ENCODE assay signal across 8 cellular contexts in genomic region chr9:136686794-136687711, GRCh38. TPM values are rescaled to one million over a fixed set of nuclear protein-coding genes. Genes with fewer than 3 reads are reported as not detected.
DNase-seq lines count a peak whose midpoint lies in the region; ATAC-seq and TF ChIP-seq lines count a peak whose summit lies in the region.

Gene AGPAT2, minus strand, starts transcription at chr9:136687457. Its CDS starts 100 bp downstream, at chr9:136687357.

- no peaks in the 10 kb centered on the region for H3K36me3 ChIP-seq in OCI-LY7 (ENCODE audit: insufficient read depth, low read length)
- H3K36me3 ChIP-seq in fibroblast of lung (ENCODE audit: control insufficient read depth, insufficient read depth, low read length), result no peaks in the 10 kb centered on the region
- H3K36me3 ChIP-seq in thymus (ENCODE audit: control insufficient read depth, insufficient read depth), result no peaks in the 10 kb centered on the region

- H3K4me1 ChIP-seq in OCI-LY7 (ENCODE audit: insufficient read depth, low read length, poor library complexity, severe bottlenecking) (peaks cover 13% of the 10 kb centered on the region), fibroblast of lung (ENCODE audit: control insufficient read depth, extremely low read depth, insufficient read depth, low read length) (peaks cover 8% of the 10 kb centered on the region), thymus (ENCODE audit: control insufficient read depth, insufficient read depth, low read length) (peaks cover 7% of the 10 kb centered on the region)

- H3K9ac ChIP-seq in fibroblast of lung (ENCODE audit: insufficient read depth, low read length), result peak within 1 kb of the TSS; percentile 59

- H3K27ac ChIP-seq in OCI-LY7 (ENCODE audit: low read depth, low read length, poor library complexity, severe bottlenecking) (peak within 1 kb of the TSS; percentile 32), fibroblast of lung (ENCODE audit: insufficient read depth, low read length) (no peak within 1 kb of the TSS), thymus (ENCODE audit: low read depth) (peak within 1 kb of the TSS; percentile 80)

- H3K36me3 Mint-ChIP-seq in neural crest cell (ENCODE audit: low read depth), result no peaks in the 10 kb centered on the region

- H4K20me1 ChIP-seq in OCI-LY7 (ENCODE audit: insufficient read depth, low read length) (no peaks in the 10 kb centered on the region; the same call in 1 of the 2 replicates), fibroblast of lung (ENCODE audit: control insufficient read depth, extremely low read depth, insufficient read depth, low read length) (peaks cover 2% of the 10 kb centered on the region)

- no peaks in the 10 kb centered on the region for H3K9me3 Mint-ChIP-seq in neural crest cell

- TF ChIP-seq CTCF in OCI-LY7 (conservative IDR thresholded peaks at IDR 0.05; ENCODE audit: low read length) (no peak), fibroblast of lung (conservative IDR thresholded peaks at IDR 0.05 in 1 of 2, IDR thresholded peaks at IDR 0.05 in 1 of 2; ENCODE audit: low read depth in 1 of 2, low read length in 2 of 2) (no peak), neural crest cell (conservative IDR thresholded peaks at IDR 0.05) (no peak)

- H3K79me2 ChIP-seq in OCI-LY7 (ENCODE audit: insufficient read depth, low read depth, low read length) (no peaks in the 10 kb centered on the region), fibroblast of lung (ENCODE audit: control insufficient read depth, insufficient read depth, low read length) (peaks cover 5% of the 10 kb centered on the region)

- no peak within 1 kb of the TSS for H3K27ac Mint-ChIP-seq in neural crest cell (ENCODE audit: unreplicated experiment)

- CTCF ChIA-PET in OCI-LY7 (lab: Charles Lee; ENCODE audit: unreplicated experiment), result interaction anchor here (0.6 kb wide), 1 partner anchor 42 kb away, joined by 5 read pairs; no protein-coding TSS in a partner anchor

- peak within 1 kb of the TSS; percentile 83 for H3K4me3 ChIP-seq in OCI-LY7 (ENCODE audit: low read depth, low read length, poor library complexity, severe bottlenecking)
- peak within 1 kb of the TSS; percentile 53 to 81 (median 74) for H3K4me3 ChIP-seq in fibroblast of lung (replicated peaks in 1 of 4; ENCODE audit: control extremely low read depth in 1 of 4, insufficient read depth in 1 of 4, low read depth in 3 of 4, low read length in 4 of 4)
- H3K4me3 ChIP-seq in thymus (ENCODE audit: low read length), result peak within 1 kb of the TSS; percentile 73

- no TSS peak for BruUV-seq in OCI-LY7 (replicated peaks; lab: Mats Ljungman, UMichigan)

- peak within 1 kb of the TSS; percentile 84 for H3K4me3 Mint-ChIP-seq in neural crest cell

- under 1% methylated on average over 106 of the region's 106 CpGs for WGBS in thymus

- H3K27me3 Mint-ChIP-seq in neural crest cell (ENCODE audit: low read depth), result peaks cover 23% of the 10 kb centered on the region

- H3K27me3 ChIP-seq in fibroblast of lung (ENCODE audit: control insufficient read depth, insufficient read depth, low read length) (no peaks in the 10 kb centered on the region), thymus (ENCODE audit: control insufficient read depth, insufficient read depth) (peaks cover 4% of the 10 kb centered on the region)

- intact Hi-C loops in OCI-LY7 (cut with micrococcal nuclease; ENCODE audit: unreplicated experiment), result no loop called here

- POLR2A ChIA-PET in OCI-LY7 (lab: Charles Lee), result no interaction called here

- no peaks in the 10 kb centered on the region for H3K9me3 ChIP-seq in OCI-LY7 (ENCODE audit: low read length)
- H3K9me3 ChIP-seq in fibroblast of lung (ENCODE audit: control insufficient read depth, insufficient read depth, low read depth, low read length), result no peaks in the 10 kb centered on the region
- no peaks in the 10 kb centered on the region for H3K9me3 ChIP-seq in thymus (ENCODE audit: control insufficient read depth)

- H3K9me2 ChIP-seq in OCI-LY7 (ENCODE audit: insufficient read depth, low read length), result no peaks in the 10 kb centered on the region

- H2AFZ ChIP-seq in OCI-LY7 (ENCODE audit: low read length) (peak within 1 kb of the TSS; percentile 71), fibroblast of lung (ENCODE audit: low read length) (peak within 1 kb of the TSS; percentile 34)

- no peaks in the 10 kb centered on the region for H3K4me1 Mint-ChIP-seq in neural crest cell

- DNase-seq in DMS 273 (lab: John Stamatoyannopoulos, UW; ENCODE audit: unreplicated experiment), result peak; percentile 74
- DNase-seq in DMS 273 treated with DMSO at 0.1 percent for 48 hours (lab: John Stamatoyannopoulos, UW), result no peak
- peak; percentile 72 for DNase-seq in OCI-LY7 (ENCODE audit: low spot score)
- peak; percentile 67 to 80 for DNase-seq in activated T-cell treated with anti-CD3 and anti-CD28 coated beads, Interleukin-2, amount 50 U/mL, for 48 hours
- peak; percentile 45 to 46 for DNase-seq in fibroblast of lung (ENCODE audit: low read depth in 2 of 2)
- peak; percentile 43 for DNase-seq in neural crest cell (ENCODE audit: low read depth, low spot score)

- ATAC-seq in HG03354 (IDR thresholded peaks at IDR 0.05; ENCODE audit: poor library complexity, severe bottlenecking, unreplicated experiment), result peak; percentile 69

- peak within 1 kb of the TSS; percentile 88 for H3K4me2 ChIP-seq in OCI-LY7 (ENCODE audit: low read length)
- H3K4me2 ChIP-seq in fibroblast of lung (ENCODE audit: extremely low read depth, insufficient read depth, low read length), result peak within 1 kb of the TSS; percentile 84

RNA-seq across cellular contexts. Expression of gene AGPAT2, which starts in this region (rescaled TPM):
- total RNA-seq in OCI-LY7 (2014; rRNA removed; shearing (Covaris generic)), result 20.8 and 29.6 TPM in 2 replicates
- total RNA-seq in OCI-LY7 (2022) (15.2 and 18.3 TPM in 2 replicates), fibroblast of lung (31.8 and 43.3 TPM in 2 replicates), neural crest cell (18.4 and 19.0 TPM in 2 replicates)
- polyA plus RNA-seq in fibroblast of lung (24.9 and 25.1 TPM in 2 replicates), thymus (28.8 TPM)
- 32.5 and 40.5 TPM in 2 replicates for polyA plus RNA-seq in fibroblast of lung (2012)
- polyA minus RNA-seq in fibroblast of lung (ENCODE audit: low replicate concordance), result 40.9 and 50.4 TPM in 2 replicates
